ENCODE assay signal across 2 cellular contexts in the genomic region with DNA sequence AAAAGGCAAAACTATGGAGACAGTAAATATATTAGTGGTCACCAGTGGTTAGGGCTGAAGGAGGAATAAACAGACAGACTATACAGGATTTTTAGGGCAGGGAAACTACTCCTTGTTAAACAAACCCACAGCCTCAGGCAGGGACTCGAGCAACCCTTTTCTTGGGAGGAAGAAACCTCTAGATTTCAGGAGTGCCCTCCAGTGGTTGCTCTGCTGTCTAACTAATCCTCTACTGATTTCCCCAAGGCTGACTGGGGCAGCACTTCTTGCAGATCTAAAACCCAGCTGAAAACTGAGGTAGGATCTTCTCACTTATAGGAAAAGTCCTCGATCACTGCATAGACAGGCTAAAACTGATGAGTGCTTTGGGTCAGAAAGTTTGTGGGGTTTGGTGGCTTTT.
TF ChIP-seq lines count a peak whose summit lies in the region.

No MANE protein-coding gene starts in this region.

TF ChIP-seq in GM23338, 12 proteins besides CTCF, POLR2A, EP300 and RAD21:
- TF ChIP-seq JUNB (IDR thresholded peaks at IDR 0.05; ENCODE audit: unreplicated experiment): no peak
- TF ChIP-seq, protein P1, sequence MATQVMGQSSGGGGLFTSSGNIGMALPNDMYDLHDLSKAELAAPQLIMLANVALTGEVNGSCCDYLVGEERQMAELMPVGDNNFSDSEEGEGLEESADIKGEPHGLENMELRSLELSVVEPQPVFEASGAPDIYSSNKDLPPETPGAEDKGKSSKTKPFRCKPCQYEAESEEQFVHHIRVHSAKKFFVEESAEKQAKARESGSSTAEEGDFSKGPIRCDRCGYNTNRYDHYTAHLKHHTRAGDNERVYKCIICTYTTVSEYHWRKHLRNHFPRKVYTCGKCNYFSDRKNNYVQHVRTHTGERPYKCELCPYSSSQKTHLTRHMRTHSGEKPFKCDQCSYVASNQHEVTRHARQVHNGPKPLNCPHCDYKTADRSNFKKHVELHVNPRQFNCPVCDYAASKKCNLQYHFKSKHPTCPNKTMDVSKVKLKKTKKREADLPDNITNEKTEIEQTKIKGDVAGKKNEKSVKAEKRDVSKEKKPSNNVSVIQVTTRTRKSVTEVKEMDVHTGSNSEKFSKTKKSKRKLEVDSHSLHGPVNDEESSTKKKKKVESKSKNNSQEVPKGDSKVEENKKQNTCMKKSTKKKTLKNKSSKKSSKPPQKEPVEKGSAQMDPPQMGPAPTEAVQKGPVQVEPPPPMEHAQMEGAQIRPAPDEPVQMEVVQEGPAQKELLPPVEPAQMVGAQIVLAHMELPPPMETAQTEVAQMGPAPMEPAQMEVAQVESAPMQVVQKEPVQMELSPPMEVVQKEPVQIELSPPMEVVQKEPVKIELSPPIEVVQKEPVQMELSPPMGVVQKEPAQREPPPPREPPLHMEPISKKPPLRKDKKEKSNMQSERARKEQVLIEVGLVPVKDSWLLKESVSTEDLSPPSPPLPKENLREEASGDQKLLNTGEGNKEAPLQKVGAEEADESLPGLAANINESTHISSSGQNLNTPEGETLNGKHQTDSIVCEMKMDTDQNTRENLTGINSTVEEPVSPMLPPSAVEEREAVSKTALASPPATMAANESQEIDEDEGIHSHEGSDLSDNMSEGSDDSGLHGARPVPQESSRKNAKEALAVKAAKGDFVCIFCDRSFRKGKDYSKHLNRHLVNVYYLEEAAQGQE (IDR thresholded peaks at IDR 0.05; ENCODE audit: unreplicated experiment): no peak

TF ChIP-seq in H1, 55 proteins besides CTCF, POLR2A, EP300 and RAD21:
- TF ChIP-seq, protein P2, sequence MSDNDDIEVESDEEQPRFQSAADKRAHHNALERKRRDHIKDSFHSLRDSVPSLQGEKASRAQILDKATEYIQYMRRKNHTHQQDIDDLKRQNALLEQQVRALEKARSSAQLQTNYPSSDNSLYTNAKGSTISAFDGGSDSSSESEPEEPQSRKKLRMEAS (IDR thresholded peaks at IDR 0.05): no peak
- TF ChIP-seq TEAD4 (IDR thresholded peaks at IDR 0.05; ENCODE audit: low read depth, low read length) (no peak), SUZ12 (IDR thresholded peaks at IDR 0.05; ENCODE audit: low read length) (no peak), SIN3A (conservative IDR thresholded peaks at IDR 0.05 in 1 of 2, IDR thresholded peaks at IDR 0.05 in 1 of 2; ENCODE audit: low read depth in 1 of 2, low read length in 2 of 2) (no peak), TAF7 (optimal IDR thresholded peaks at IDR 0.05; ENCODE audit: borderline replicate concordance, low read depth, low read length) (no peak), TBP (IDR thresholded peaks at IDR 0.05; ENCODE audit: low read depth, low read length) (no peak), JUND (IDR thresholded peaks at IDR 0.05; ENCODE audit: low read length) (no peak), BCL11A (IDR thresholded peaks at IDR 0.05; ENCODE audit: low read depth in 2 of 2, low read length in 2 of 2) (no peak), ASH2L (IDR thresholded peaks at IDR 0.05; ENCODE audit: low read length) (no peak), RXRA (IDR thresholded peaks at IDR 0.05; ENCODE audit: insufficient read depth, low read depth, low read length) (no peak), POU5F1 (IDR thresholded peaks at IDR 0.05; ENCODE audit: low read depth, low read length) (no peak), CEBPB (IDR thresholded peaks at IDR 0.05; ENCODE audit: low read depth, low read length) (no peak), GTF2F1 (IDR thresholded peaks at IDR 0.05; ENCODE audit: borderline replicate concordance, low read depth, low read length) (no peak), BRCA1 (IDR thresholded peaks at IDR 0.05; ENCODE audit: low read depth, low read length) (no peak), RFX5 (IDR thresholded peaks at IDR 0.05; ENCODE audit: borderline replicate concordance, low read depth, low read length) (no peak), TCF12 (IDR thresholded peaks at IDR 0.05; ENCODE audit: low read depth, low read length) (no peak), KDM5A (IDR thresholded peaks at IDR 0.05; ENCODE audit: low read length) (no peak)
- TF ChIP-seq, protein P3, sequence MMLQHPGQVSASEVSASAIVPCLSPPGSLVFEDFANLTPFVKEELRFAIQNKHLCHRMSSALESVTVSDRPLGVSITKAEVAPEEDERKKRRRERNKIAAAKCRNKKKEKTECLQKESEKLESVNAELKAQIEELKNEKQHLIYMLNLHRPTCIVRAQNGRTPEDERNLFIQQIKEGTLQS (IDR thresholded peaks at IDR 0.05; ENCODE audit: insufficient read depth, low read depth, low read length): no peak
- TF ChIP-seq, protein P4, sequence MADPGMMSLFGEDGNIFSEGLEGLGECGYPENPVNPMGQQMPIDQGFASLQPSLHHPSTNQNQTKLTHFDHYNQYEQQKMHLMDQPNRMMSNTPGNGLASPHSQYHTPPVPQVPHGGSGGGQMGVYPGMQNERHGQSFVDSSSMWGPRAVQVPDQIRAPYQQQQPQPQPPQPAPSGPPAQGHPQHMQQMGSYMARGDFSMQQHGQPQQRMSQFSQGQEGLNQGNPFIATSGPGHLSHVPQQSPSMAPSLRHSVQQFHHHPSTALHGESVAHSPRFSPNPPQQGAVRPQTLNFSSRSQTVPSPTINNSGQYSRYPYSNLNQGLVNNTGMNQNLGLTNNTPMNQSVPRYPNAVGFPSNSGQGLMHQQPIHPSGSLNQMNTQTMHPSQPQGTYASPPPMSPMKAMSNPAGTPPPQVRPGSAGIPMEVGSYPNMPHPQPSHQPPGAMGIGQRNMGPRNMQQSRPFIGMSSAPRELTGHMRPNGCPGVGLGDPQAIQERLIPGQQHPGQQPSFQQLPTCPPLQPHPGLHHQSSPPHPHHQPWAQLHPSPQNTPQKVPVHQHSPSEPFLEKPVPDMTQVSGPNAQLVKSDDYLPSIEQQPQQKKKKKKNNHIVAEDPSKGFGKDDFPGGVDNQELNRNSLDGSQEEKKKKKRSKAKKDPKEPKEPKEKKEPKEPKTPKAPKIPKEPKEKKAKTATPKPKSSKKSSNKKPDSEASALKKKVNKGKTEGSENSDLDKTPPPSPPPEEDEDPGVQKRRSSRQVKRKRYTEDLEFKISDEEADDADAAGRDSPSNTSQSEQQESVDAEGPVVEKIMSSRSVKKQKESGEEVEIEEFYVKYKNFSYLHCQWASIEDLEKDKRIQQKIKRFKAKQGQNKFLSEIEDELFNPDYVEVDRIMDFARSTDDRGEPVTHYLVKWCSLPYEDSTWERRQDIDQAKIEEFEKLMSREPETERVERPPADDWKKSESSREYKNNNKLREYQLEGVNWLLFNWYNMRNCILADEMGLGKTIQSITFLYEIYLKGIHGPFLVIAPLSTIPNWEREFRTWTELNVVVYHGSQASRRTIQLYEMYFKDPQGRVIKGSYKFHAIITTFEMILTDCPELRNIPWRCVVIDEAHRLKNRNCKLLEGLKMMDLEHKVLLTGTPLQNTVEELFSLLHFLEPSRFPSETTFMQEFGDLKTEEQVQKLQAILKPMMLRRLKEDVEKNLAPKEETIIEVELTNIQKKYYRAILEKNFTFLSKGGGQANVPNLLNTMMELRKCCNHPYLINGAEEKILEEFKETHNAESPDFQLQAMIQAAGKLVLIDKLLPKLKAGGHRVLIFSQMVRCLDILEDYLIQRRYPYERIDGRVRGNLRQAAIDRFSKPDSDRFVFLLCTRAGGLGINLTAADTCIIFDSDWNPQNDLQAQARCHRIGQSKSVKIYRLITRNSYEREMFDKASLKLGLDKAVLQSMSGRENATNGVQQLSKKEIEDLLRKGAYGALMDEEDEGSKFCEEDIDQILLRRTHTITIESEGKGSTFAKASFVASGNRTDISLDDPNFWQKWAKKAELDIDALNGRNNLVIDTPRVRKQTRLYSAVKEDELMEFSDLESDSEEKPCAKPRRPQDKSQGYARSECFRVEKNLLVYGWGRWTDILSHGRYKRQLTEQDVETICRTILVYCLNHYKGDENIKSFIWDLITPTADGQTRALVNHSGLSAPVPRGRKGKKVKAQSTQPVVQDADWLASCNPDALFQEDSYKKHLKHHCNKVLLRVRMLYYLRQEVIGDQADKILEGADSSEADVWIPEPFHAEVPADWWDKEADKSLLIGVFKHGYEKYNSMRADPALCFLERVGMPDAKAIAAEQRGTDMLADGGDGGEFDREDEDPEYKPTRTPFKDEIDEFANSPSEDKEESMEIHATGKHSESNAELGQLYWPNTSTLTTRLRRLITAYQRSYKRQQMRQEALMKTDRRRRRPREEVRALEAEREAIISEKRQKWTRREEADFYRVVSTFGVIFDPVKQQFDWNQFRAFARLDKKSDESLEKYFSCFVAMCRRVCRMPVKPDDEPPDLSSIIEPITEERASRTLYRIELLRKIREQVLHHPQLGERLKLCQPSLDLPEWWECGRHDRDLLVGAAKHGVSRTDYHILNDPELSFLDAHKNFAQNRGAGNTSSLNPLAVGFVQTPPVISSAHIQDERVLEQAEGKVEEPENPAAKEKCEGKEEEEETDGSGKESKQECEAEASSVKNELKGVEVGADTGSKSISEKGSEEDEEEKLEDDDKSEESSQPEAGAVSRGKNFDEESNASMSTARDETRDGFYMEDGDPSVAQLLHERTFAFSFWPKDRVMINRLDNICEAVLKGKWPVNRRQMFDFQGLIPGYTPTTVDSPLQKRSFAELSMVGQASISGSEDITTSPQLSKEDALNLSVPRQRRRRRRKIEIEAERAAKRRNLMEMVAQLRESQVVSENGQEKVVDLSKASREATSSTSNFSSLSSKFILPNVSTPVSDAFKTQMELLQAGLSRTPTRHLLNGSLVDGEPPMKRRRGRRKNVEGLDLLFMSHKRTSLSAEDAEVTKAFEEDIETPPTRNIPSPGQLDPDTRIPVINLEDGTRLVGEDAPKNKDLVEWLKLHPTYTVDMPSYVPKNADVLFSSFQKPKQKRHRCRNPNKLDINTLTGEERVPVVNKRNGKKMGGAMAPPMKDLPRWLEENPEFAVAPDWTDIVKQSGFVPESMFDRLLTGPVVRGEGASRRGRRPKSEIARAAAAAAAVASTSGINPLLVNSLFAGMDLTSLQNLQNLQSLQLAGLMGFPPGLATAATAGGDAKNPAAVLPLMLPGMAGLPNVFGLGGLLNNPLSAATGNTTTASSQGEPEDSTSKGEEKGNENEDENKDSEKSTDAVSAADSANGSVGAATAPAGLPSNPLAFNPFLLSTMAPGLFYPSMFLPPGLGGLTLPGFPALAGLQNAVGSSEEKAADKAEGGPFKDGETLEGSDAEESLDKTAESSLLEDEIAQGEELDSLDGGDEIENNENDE (IDR thresholded peaks at IDR 0.05; ENCODE audit: insufficient replicate concordance, low read length): no peak
- TF ChIP-seq, protein P5, sequence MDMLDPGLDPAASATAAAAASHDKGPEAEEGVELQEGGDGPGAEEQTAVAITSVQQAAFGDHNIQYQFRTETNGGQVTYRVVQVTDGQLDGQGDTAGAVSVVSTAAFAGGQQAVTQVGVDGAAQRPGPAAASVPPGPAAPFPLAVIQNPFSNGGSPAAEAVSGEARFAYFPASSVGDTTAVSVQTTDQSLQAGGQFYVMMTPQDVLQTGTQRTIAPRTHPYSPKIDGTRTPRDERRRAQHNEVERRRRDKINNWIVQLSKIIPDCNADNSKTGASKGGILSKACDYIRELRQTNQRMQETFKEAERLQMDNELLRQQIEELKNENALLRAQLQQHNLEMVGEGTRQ (IDR thresholded peaks at IDR 0.05; ENCODE audit: low read length): no peak
